Comparison of ENCODE assay signal across 9 cellular contexts in the genomic region with DNA sequence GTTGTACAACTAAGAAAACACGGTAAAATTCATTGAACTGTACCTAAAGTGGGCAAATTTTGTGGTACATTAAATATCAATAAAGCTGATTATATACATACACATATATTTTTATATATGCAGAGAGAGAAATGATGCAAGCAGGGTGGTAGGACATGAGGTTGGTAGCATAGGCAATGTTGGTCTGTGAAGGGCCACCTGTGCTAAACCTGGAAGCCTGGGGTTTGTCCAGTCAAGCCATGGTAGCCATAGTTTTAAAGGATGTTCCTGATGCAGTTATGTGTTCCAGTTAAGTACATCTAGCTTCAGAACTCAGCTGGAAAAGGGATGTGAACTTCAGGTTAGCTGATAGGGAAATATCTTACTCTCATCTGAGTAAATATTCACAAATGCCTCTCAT.
A peak's percentile ranks its signal among the peaks of the same experiment; 100 is the strongest.
DNase-seq lines count a peak whose midpoint lies in the region; TF ChIP-seq lines count a peak whose summit lies in the region.
"Had no signal": no experiment of that assay in that cellular context is flagged by ENCODE, and none has a peak within 500 bp of the region (broad histone marks: within the 10 kb centered on the region; RNA-seq: fewer than 3 reads in every experiment).

No MANE protein-coding gene starts in this region.

- H3K4me1 ChIP-seq in KMS-11 (ENCODE audit: low read depth, poor library complexity, severe bottlenecking) (peaks cover 21% of the 10 kb centered on the region), adipocyte (ENCODE audit: control insufficient read depth, insufficient read depth, low read length) (peaks cover 53% of the 10 kb centered on the region), neuron (ENCODE audit: insufficient read depth, low read length) (peaks cover 21% of the 10 kb centered on the region), stomach (peaks cover 8 to 50% (median 26%) of the 10 kb centered on the region in 4 donors)

- H3K27ac ChIP-seq in KMS-11 = peak overlapping the region; percentile 87; the same call in 1 of the 2 replicates
- H3K27ac ChIP-seq in stomach = peak overlapping the region in 2 of 5 donors; percentile 93 to 99

- H3K9me3 ChIP-seq in adipocyte (ENCODE audit: control insufficient read depth, low read length) = no peaks in the 10 kb centered on the region
- no peaks in the 10 kb centered on the region for H3K9me3 ChIP-seq in neuron (ENCODE audit: low read length)
- H3K9me3 ChIP-seq in stomach = no peaks in the 10 kb centered on the region

- TF ChIP-seq EP300 in stomach (IDR thresholded peaks at IDR 0.05) = no peak

- 21 to 48% (median 40%) methylated on average over 1 of the region's 1 CpG for WGBS in stomach, 5 donors

- H3K27me3 ChIP-seq in KMS-11 (ENCODE audit: insufficient read depth, low read depth) (no peaks in the 10 kb centered on the region), adipocyte (replicated peaks; ENCODE audit: control insufficient read depth, insufficient read depth, low read length) (no peaks in the 10 kb centered on the region), neuron (ENCODE audit: insufficient read depth, low read length) (no peaks in the 10 kb centered on the region), stomach (no peaks in the 10 kb centered on the region)

- H3K4me3 ChIP-seq in KMS-11 (IDR thresholded peaks at IDR 0.05; ENCODE audit: insufficient read depth, low read depth, low read length) (no peak overlapping the region), adipocyte (ENCODE audit: low read length) (no peak overlapping the region), neuron (ENCODE audit: low read length) (peak overlapping the region; percentile 53), stomach (no peak overlapping the region)

- H3K9ac ChIP-seq in KMS-11 (no peak overlapping the region; the same call in 1 of the 2 replicates), adipocyte (ENCODE audit: low read length) (peak overlapping the region; percentile 25)

- H4K20me1 ChIP-seq in KMS-11 (ENCODE audit: insufficient read depth) = no peaks in the 10 kb centered on the region

- H3K4me2 ChIP-seq in KMS-11 = peak overlapping the region; percentile 53; the same call in 1 of the 2 replicates

- DNase-seq in NCI-H146 (lab: John Stamatoyannopoulos, UW) = peak; percentile 32
- no peak for DNase-seq in NCI-H146 treated with DMSO at 0.1 percent for 48 hours (lab: John Stamatoyannopoulos, UW; ENCODE audit: unreplicated experiment)
- no peak for DNase-seq in adipocyte (ENCODE audit: low read depth)
- DNase-seq in LoVo (ENCODE audit: low spot score) = no peak
- no peak for DNase-seq in NCI-H1694 (lab: John Stamatoyannopoulos, UW)
- DNase-seq in stomach = no peak
- DNase-seq: activated gamma-delta T cell treated with Interleukin-2 at 50 U/mL for 16 hours had no signal

- H3K36me3 ChIP-seq in KMS-11 (ENCODE audit: insufficient read depth) (no peaks in the 10 kb centered on the region), adipocyte (ENCODE audit: control insufficient read depth, insufficient read depth, low read length, severe bottlenecking) (no peaks in the 10 kb centered on the region), neuron (ENCODE audit: insufficient read depth, low read length) (no peaks in the 10 kb centered on the region), stomach (no peaks in the 10 kb centered on the region)

- H2AFZ ChIP-seq in KMS-11 (ENCODE audit: low read depth) (no peak overlapping the region), neuron (ENCODE audit: low read depth, low read length) (no peak overlapping the region)

- intact Hi-C loops in stomach (cut with DNase I; ENCODE audit: low total_unique reads) = no loop called here

- no peak for TF ChIP-seq POLR2A in stomach (IDR thresholded peaks at IDR 0.05)

- TF ChIP-seq CTCF in KMS-11 (conservative IDR thresholded peaks at IDR 0.05; ENCODE audit: low read depth, low read length) (no peak), stomach (IDR thresholded peaks at IDR 0.05) (no peak)

- no peaks in the 10 kb centered on the region for H3K79me2 ChIP-seq in KMS-11 (ENCODE audit: insufficient read depth, low read depth)
